ENCODE assay signal across 22 cellular contexts in genomic region chr1:39685071-39685470, GRCh38. TPM values are rescaled to one million over a fixed set of nuclear protein-coding genes. Genes with fewer than 3 reads are reported as not detected.
"Had no signal": no experiment of that assay in that cellular context is flagged by ENCODE, and none has a peak within 500 bp of the region (broad histone marks: within the 10 kb centered on the region; RNA-seq: fewer than 3 reads in every experiment).

No MANE protein-coding gene starts in this region.

- ATAC-seq: stimulated activated memory B cell treated with anti-CD40 and anti-IgM and Interleukin-4, amounts not matched to agents 10 μg/mL and 1 μg/mL and 100 μg/mL, for 72 hours had no signal

- H3K27ac ChIP-seq: adrenal gland, cardiac muscle cell, esophagus squamous epithelium, hepatocyte, neutrophil, tibial artery, uterus, VCaP had no signal

- H3K36me3 ChIP-seq: adrenal gland, cardiac muscle cell, esophagus squamous epithelium, neutrophil, tibial artery, uterus had no signal

- H3K9me3 Mint-ChIP-seq: activated naive CD4-positive, alpha-beta T cell treated with anti-CD3 and anti-CD28 coated beads, Interleukin-2, amount 10 ng/mL, durations not matched to agents 7 days and 5 days; stimulated activated memory B cell treated with anti-CD40 and anti-IgM and Interleukin-4, amounts not matched to agents 10 μg/mL and 1 μg/mL and 100 μg/mL, for 72 hours had no signal

- H3K36me3 Mint-ChIP-seq: stimulated activated memory B cell treated with anti-CD40 and anti-IgM and Interleukin-4, amounts not matched to agents 10 μg/mL and 1 μg/mL and 100 μg/mL, for 72 hours had no signal

- H3K4me3 Mint-ChIP-seq: activated naive CD4-positive, alpha-beta T cell treated with anti-CD3 and anti-CD28 coated beads, Interleukin-2, amount 10 ng/mL, durations not matched to agents 7 days and 5 days; stimulated activated memory B cell treated with anti-CD40 and anti-IgM and Interleukin-4, amounts not matched to agents 10 μg/mL and 1 μg/mL and 100 μg/mL, for 72 hours had no signal

- DNase-seq: activated CD4-positive, alpha-beta T cell treated with anti-CD3 and anti-CD28 coated beads for 1 hour; activated CD4-positive, alpha-beta T cell treated with anti-CD3 and anti-CD28 coated beads, Interleukin-2, amount 50 U/mL, for 4 hours; activated naive CD4-positive, alpha-beta T cell treated with anti-CD3 and anti-CD28 coated beads, Interleukin-2, amount 10 ng/mL, durations not matched to agents 7 days and 5 days; adrenal gland; cortex of kidney; effector CD4-positive, alpha-beta T cell; esophagus squamous epithelium; islet precursor cell; stimulated activated CD4-positive, alpha-beta T cell treated with anti-CD3 and anti-CD28 coated beads, Interleukin-12 subunit alpha, Interleukin-12 subunit beta, amount 100 ng/mL, for 4 hours; T-helper 9 cell; tibial artery; uterus had no signal

- H3K4me1 ChIP-seq: adrenal gland, tibial artery, uterus had no signal

- H3K4me3 ChIP-seq: adrenal gland, cardiac muscle cell, esophagus squamous epithelium, hepatocyte, lung, tibial artery, uterus had no signal

- H3K27ac Mint-ChIP-seq: activated naive CD4-positive, alpha-beta T cell treated with anti-CD3 and anti-CD28 coated beads, Interleukin-2, amount 10 ng/mL, durations not matched to agents 7 days and 5 days; stimulated activated memory B cell treated with anti-CD40 and anti-IgM and Interleukin-4, amounts not matched to agents 10 μg/mL and 1 μg/mL and 100 μg/mL, for 72 hours had no signal

- H3K9me3 ChIP-seq: adrenal gland, esophagus squamous epithelium, neutrophil, tibial artery, uterus had no signal

RNA-seq across cellular contexts. Expression of gene HPCAL4, which starts 6.2 kb away (rescaled TPM):
- total RNA-seq: endothelial cell of umbilical vein, fibroblast of villous mesenchyme, glomerular endothelial cell, subcutaneous adipose tissue had no signal

RNA-seq across cellular contexts. Expression of gene NT5C1A, which starts 13.2 kb away (rescaled TPM):
- total RNA-seq: cardiac muscle cell, endothelial cell of umbilical vein, esophagus squamous epithelium, fibroblast of villous mesenchyme, glomerular endothelial cell, lung, subcutaneous adipose tissue had no signal

RNA-seq across cellular contexts. Expression of gene HEYL, which starts 45.6 kb away (rescaled TPM):
- total RNA-seq: endothelial cell of umbilical vein had no signal
